Comparison of ENCODE assay signal across 1 cellular context in genomic region chr6:25344827-25345226, GRCh38.
TF ChIP-seq lines count a peak whose summit lies in the region.

No MANE protein-coding gene starts in this region.

TF ChIP-seq in HEK293, 187 proteins besides CTCF, POLR2A, EP300 and RAD21:
- TF ChIP-seq PRDM1 (tag by site-specific recombination; IDR thresholded peaks at IDR 0.05) (0 out of 2 replicates have a peak, but pooled peaks have one; percentile 18), ZNF473 (tag by site-specific recombination; IDR thresholded peaks at IDR 0.05) (no peak)
TF ChIP-seq in HEK293: peak in this region for 1.
